ENCODE assay signal across 9 cellular contexts in genomic region chrX:108735680-108736508, GRCh38. TPM values are rescaled to one million over a fixed set of nuclear protein-coding genes. Genes with fewer than 3 reads are reported as not detected.
DNase-seq lines count a peak whose midpoint lies in the region; ATAC-seq, FAIRE-seq and TF ChIP-seq lines count a peak whose summit lies in the region.
"Had no signal": no experiment of that assay in that cellular context is flagged by ENCODE, and none has a peak within 500 bp of the region (broad histone marks: within the 10 kb centered on the region; RNA-seq: fewer than 3 reads in every experiment).

No MANE protein-coding gene starts in this region.

- H3K36me3 ChIP-seq in heart left ventricle, result no peaks in the 10 kb centered on the region
- no peaks in the 10 kb centered on the region for H3K36me3 ChIP-seq in bronchial epithelial cell (ENCODE audit: control insufficient read depth, insufficient read depth, low read length)
- H3K36me3 ChIP-seq in vagina, result no peaks in the 10 kb centered on the region

- DNase-seq in heart left ventricle (no peak), Right ventricle myocardium inferior (ENCODE audit: missing footprints) (no peak), bronchial epithelial cell (ENCODE audit: low read depth) (peak; percentile 2), medulla oblongata (ENCODE audit: extremely low spot score) (peak; percentile 2), vagina (ENCODE audit: extremely low spot score in 2 of 2) (no peak), SKM-1 treated with dmso at 0.1 percent for 144 hours (lab: John Stamatoyannopoulos, UW; ENCODE audit: unreplicated experiment) (no peak), COR-L47 (lab: John Stamatoyannopoulos, UW) (no peak), OCI-M2 (lab: John Stamatoyannopoulos, UW; ENCODE audit: unreplicated experiment) (no peak)

- H3K4me1 ChIP-seq in heart left ventricle, result peaks cover 0 to 13% (median 0%) of the 10 kb centered on the region in 12 donors
- H3K4me1 ChIP-seq in vagina, result no peaks in the 10 kb centered on the region

- 1 to 32% (median 17%) methylated on average over 39 to 81 of the region's 81 CpGs for whole genome bisulfite sequencing in heart left ventricle, 4 donors

- intact Hi-C loops in heart left ventricle (cut with DNase I) (no loop called here), Right ventricle myocardium inferior (cut with DNase I) (no loop called here), vagina (cut with DNase I) (no loop called here)

- H3K27me3 ChIP-seq in heart left ventricle (peaks cover 0 to 96% (median 30%) of the 10 kb centered on the region in 9 donors), bronchial epithelial cell (ENCODE audit: control insufficient read depth, insufficient read depth, low read length) (peaks cover 39% of the 10 kb centered on the region), vagina (peaks cover 6% of the 10 kb centered on the region)

- ATAC-seq in heart left ventricle (no peak), Right ventricle myocardium inferior (no peak)

- H3K27ac ChIP-seq in heart left ventricle (no peak overlapping the region), vagina (peak overlapping the region; percentile 21)

- no peaks in the 10 kb centered on the region for H3K9me3 ChIP-seq in heart left ventricle
- H3K9me3 ChIP-seq in vagina, result no peaks in the 10 kb centered on the region

- no peak for FAIRE-seq in bronchial epithelial cell (lab: Jason Lieb, UNC)

- H3K4me3 ChIP-seq in heart left ventricle (peak overlapping the region in 11 of 12 donors; percentile 1 to 44 (median 35)), bronchial epithelial cell (ENCODE audit: low read depth, low read length) (peak overlapping the region; percentile 30), vagina (peak overlapping the region; percentile 42 to 53)

- TF ChIP-seq POLR2A in heart left ventricle (IDR thresholded peaks at IDR 0.05) (no peak), vagina (IDR thresholded peaks at IDR 0.05) (no peak)

- TF ChIP-seq CTCF in heart left ventricle (IDR thresholded peaks at IDR 0.05) (no peak), bronchial epithelial cell (IDR thresholded peaks at IDR 0.05; ENCODE audit: insufficient read depth, low read length, severe bottlenecking) (no peak), vagina (IDR thresholded peaks at IDR 0.05) (no peak)

RNA-seq across cellular contexts. Expression of gene IRS4, which starts 0.5 kb away (rescaled TPM):
- total RNA-seq in heart left ventricle (under 1 TPM in 1 of 9 donors, not detected in 8; 0.11 TPM), Right ventricle myocardium inferior (not detected), bronchial epithelial cell (not detected in 2 replicates), vagina (0.74 TPM)
- polyA plus RNA-seq in heart left ventricle, result not detected
- total RNA-seq: HT-29 had no signal

Comparison
In these comparisons a context has a peak if more than half of its experiments do, and no peak if none do; other contexts are left out.
1. DNase-seq: peak in bronchial epithelial cell (single experiment) and medulla oblongata (single experiment); none in heart left ventricle (0 of 5), Right ventricle myocardium inferior (single experiment), vagina (0 of 2), SKM-1 treated with dmso at 0.1 percent for 144 hours (single experiment), COR-L47 (single experiment) and OCI-M2 (single experiment).
2. Peak in every context shown above with its lines, with median percentiles within 50 percentile points of each other: H3K4me3 ChIP-seq.